In the genomic region with DNA sequence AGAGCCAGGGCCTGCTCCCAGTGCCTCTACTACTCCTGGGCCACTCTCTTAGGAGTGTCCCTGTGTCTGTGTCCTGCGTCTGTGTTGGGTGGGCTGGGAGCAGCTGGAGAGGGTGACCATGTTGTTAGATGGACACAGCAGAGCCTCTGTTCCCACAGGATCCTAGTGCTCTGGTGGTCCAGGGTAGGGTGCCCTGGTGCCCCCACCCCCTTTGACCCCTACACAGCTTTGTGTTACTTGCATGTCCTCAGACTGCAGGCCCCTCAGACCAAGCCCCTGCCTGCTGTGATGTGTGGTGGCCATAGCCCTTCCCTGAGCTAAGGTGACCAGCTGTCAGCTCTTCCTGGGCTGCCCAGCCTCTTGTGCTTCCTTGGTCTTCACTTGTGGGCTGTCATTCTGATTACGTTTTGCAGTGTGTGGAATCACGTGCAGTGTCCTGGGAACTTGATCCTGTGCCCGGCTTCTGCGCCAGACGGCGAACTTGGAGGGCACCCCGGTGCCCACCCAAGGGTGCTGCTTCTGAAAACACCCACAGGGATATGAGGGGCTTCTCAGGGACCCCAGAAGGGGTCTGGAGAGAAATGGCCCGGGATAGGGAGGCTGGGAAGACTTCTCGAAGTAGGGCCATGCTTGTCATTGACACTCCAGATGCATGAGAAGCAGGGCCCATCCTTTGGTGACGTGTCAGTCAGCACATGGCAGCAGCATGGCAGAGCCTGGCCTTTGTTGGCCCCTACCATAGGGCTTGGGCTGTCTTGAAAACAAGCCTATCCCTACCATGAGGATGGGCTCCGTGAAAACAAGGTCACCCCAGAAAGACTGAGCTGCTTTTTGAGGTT, we compare ENCODE assay signal across 9 cellular contexts. TPM values are rescaled to one million over a fixed set of nuclear protein-coding genes. Genes with fewer than 3 reads are reported as not detected.
DNase-seq lines count a peak whose midpoint lies in the region; ATAC-seq and TF ChIP-seq lines count a peak whose summit lies in the region.
"Had no signal": no experiment of that assay in that cellular context is flagged by ENCODE, and none has a peak within 500 bp of the region (broad histone marks: within the 10 kb centered on the region; RNA-seq: fewer than 3 reads in every experiment).

No MANE protein-coding gene starts in this region.

- peak overlapping the region; percentile 92 for H3K27ac Mint-ChIP-seq in activated T-cell treated with anti-CD3 and anti-CD28 coated beads, Interleukin-2, amount 50 U/mL, for 24 hours

- H3K36me3 ChIP-seq in right lobe of liver = peaks cover 0 to 3% (median 0%) of the 10 kb centered on the region in 4 donors
- peaks cover 0 to 12% (median 10%) of the 10 kb centered on the region in 3 donors for H3K36me3 ChIP-seq in tibial artery
- no peaks in the 10 kb centered on the region for H3K36me3 ChIP-seq in mucosa of descending colon (ENCODE audit: low read depth)

- no peak for TF ChIP-seq POLR2A in right lobe of liver (IDR thresholded peaks at IDR 0.05)

- 65% methylated on average over 9 of the region's 12 CpGs for WGBS in right lobe of liver (ENCODE audit: insufficient coverage, low coverage, low lambda C conversion rate, missing lambda C conversion rate)

- TF ChIP-seq CTCF in astrocyte of the cerebellum (IDR thresholded peaks at IDR 0.05; ENCODE audit: low read depth, low read length, missing control alignments) = no peak
- no peak for TF ChIP-seq CTCF in right lobe of liver (IDR thresholded peaks at IDR 0.05)
- TF ChIP-seq CTCF in tibial artery (IDR thresholded peaks at IDR 0.05) = no peak
- TF ChIP-seq CTCF in mucosa of descending colon (IDR thresholded peaks at IDR 0.05) = no peak

- in situ Hi-C loops in astrocyte of the cerebellum (cut with HindIII; ENCODE audit: low sequenced_read_pairs) = loop anchor here (5.0 kb wide), 1 partner anchor 50 kb away; no protein-coding TSS in a partner anchor

- peaks cover 7% of the 10 kb centered on the region for H3K27me3 Mint-ChIP-seq in activated T-cell treated with anti-CD3 and anti-CD28 coated beads, Interleukin-2, amount 50 U/mL, for 24 hours

- H3K4me1 Mint-ChIP-seq in activated T-cell treated with anti-CD3 and anti-CD28 coated beads, Interleukin-2, amount 50 U/mL, for 24 hours (ENCODE audit: low read depth) = peaks cover 37% of the 10 kb centered on the region

- ATAC-seq in right lobe of liver = no peak
- no peak for ATAC-seq in mucosa of descending colon

- H3K27me3 ChIP-seq in right lobe of liver (no peaks in the 10 kb centered on the region), tibial artery (no peaks in the 10 kb centered on the region)

- peak overlapping the region; percentile 93 for H3K4me3 Mint-ChIP-seq in activated T-cell treated with anti-CD3 and anti-CD28 coated beads, Interleukin-2, amount 50 U/mL, for 24 hours

- intact Hi-C loops in right lobe of liver (cut with DNase I) (loop anchor here in 1 of 2 donors (10.0 kb wide), 1 partner anchor 48 kb away; no protein-coding TSS in a partner anchor), tibial artery (cut with DNase I; ENCODE audit: low total_unique reads) (no loop called here), mucosa of descending colon (cut with DNase I, micrococcal nuclease) (no loop called here)

- H3K4me3 ChIP-seq in astrocyte of the cerebellum (ENCODE audit: low read depth, low read length) = peak overlapping the region; percentile 93
- peak overlapping the region; percentile 92 to 97 (median 93) for H3K4me3 ChIP-seq in right lobe of liver
- peak overlapping the region; percentile 74 to 82 for H3K4me3 ChIP-seq in tibial artery
- H3K4me3 ChIP-seq in mucosa of descending colon = no peak overlapping the region

- DNase-seq in activated T-cell treated with anti-CD3 and anti-CD28 coated beads, Interleukin-2, amount 50 U/mL, for 24 hours = no peak
- DNase-seq in activated T-cell treated with anti-CD3 and anti-CD28 coated beads for 4 hours = no peak
- no peak for DNase-seq in astrocyte of the cerebellum (ENCODE audit: low read depth)
- DNase-seq in right lobe of liver = no peak
- no peak for DNase-seq in tibial artery
- DNase-seq in mucosa of descending colon = no peak
- no peak for DNase-seq in NCI-H226
- no peak for DNase-seq in NCI-H146 treated with DMSO at 0.1 percent for 48 hours (lab: John Stamatoyannopoulos, UW; ENCODE audit: unreplicated experiment)
- DNase-seq: DMS79 had no signal

- H3K27ac ChIP-seq in right lobe of liver (peak overlapping the region; percentile 43 to 92 (median 83)), tibial artery (peak overlapping the region; percentile 88)

- H3K4me1 ChIP-seq in right lobe of liver = peaks cover 0 to 19% (median 0%) of the 10 kb centered on the region in 4 donors
- peaks cover 7 to 40% (median 23%) of the 10 kb centered on the region in 4 donors for H3K4me1 ChIP-seq in tibial artery
- peaks cover 11% of the 10 kb centered on the region for H3K4me1 ChIP-seq in mucosa of descending colon (ENCODE audit: low read depth)

- H3K9me3 ChIP-seq in right lobe of liver = no peaks in the 10 kb centered on the region
- no peaks in the 10 kb centered on the region for H3K9me3 ChIP-seq in tibial artery
- H3K9me3 ChIP-seq in mucosa of descending colon = no peaks in the 10 kb centered on the region

- H3K36me3 Mint-ChIP-seq in activated T-cell treated with anti-CD3 and anti-CD28 coated beads, Interleukin-2, amount 50 U/mL, for 24 hours (ENCODE audit: low read depth) = peaks cover 27% of the 10 kb centered on the region

- no peaks in the 10 kb centered on the region for H3K9me3 Mint-ChIP-seq in activated T-cell treated with anti-CD3 and anti-CD28 coated beads, Interleukin-2, amount 50 U/mL, for 24 hours

RNA-seq across cellular contexts. Expression of gene TANGO2, which starts 1.5 kb away (rescaled TPM):
- 10 to 100 TPM; 11.0 to 27.0 (median 15.5) TPM for total RNA-seq in right lobe of liver
- 10 to 100 TPM; 17.5 to 29.7 (median 27.6) TPM for total RNA-seq in mucosa of descending colon

RNA-seq across cellular contexts. Expression of gene ARVCF, which starts 5.8 kb away (rescaled TPM):
- 10 to 100 TPM; 11.5 to 40.9 (median 20.7) TPM for total RNA-seq in right lobe of liver
- total RNA-seq in mucosa of descending colon = 10 to 100 TPM; 11.2 to 15.3 (median 15.1) TPM

RNA-seq across cellular contexts. Expression of gene DGCR8, which starts 57.6 kb away (rescaled TPM):
- 10 to 100 TPM; 11.4 to 27.2 (median 16.1) TPM for total RNA-seq in right lobe of liver
- total RNA-seq in mucosa of descending colon = 10 to 100 TPM; 39.0 to 48.8 (median 48.4) TPM
